31 cellular contexts compared by ENCODE assay signal in genomic region chr12:45580570-45580969, GRCh38.
"Had no signal": no experiment of that assay in that cellular context is flagged by ENCODE, and none has a peak within 500 bp of the region (broad histone marks: within the 10 kb centered on the region; RNA-seq: fewer than 3 reads in every experiment).

No MANE protein-coding gene starts in this region.

- FAIRE-seq: astrocyte, bronchial epithelial cell had no signal

- H3K9me3 ChIP-seq: gastroesophageal sphincter, heart right ventricle had no signal

- H3K4me1 Mint-ChIP-seq: central memory CD8-positive, alpha-beta T cell had no signal

- H3K36me3 Mint-ChIP-seq: activated naive CD8-positive, alpha-beta T cell; WTC11 had no signal

- H3K9me3 Mint-ChIP-seq: activated CD8-positive, alpha-beta T cell treated with anti-CD3 and anti-CD28 coated beads for 36 hours; activated T-helper 17 cell treated with anti-CD3 and anti-CD28 coated beads, Interleukin-2, amount 50 U/mL, for 72 hours; central memory CD8-positive, alpha-beta T cell; T-helper 2 cell treated with Interferon-gamma antibody and Interleukin-4, amounts not matched to agents 5 μg/mL and 100 μg/mL, for 36 hours had no signal

- H3K27ac Mint-ChIP-seq: activated CD8-positive, alpha-beta T cell treated with anti-CD3 and anti-CD28 coated beads for 36 hours; activated naive CD8-positive, alpha-beta T cell; activated T-helper 17 cell treated with anti-CD3 and anti-CD28 coated beads, Interleukin-2, amount 50 U/mL, for 72 hours; dendritic cell treated with granulocyte-macrophage colony-stimulating factor and Interleukin-4, amounts not matched to agents 40 ng/mL and 50 ng/mL, for 4 days; endodermal cell; T-helper 17 cell; T-helper 2 cell treated with Interferon-gamma antibody and Interleukin-4, amounts not matched to agents 5 μg/mL and 100 μg/mL, for 36 hours; WTC11 had no signal

- H3K36me3 ChIP-seq: brain microvascular endothelial cell, gastroesophageal sphincter, heart right ventricle had no signal

- DNase-seq: activated CD4-positive, alpha-beta T cell treated with anti-CD3 and anti-CD28 coated beads for 48 hours; activated CD4-positive, alpha-beta T cell treated with anti-CD3 and anti-CD28 coated beads, Interleukin-2, amount 50 U/mL, for 1 hour; activated CD4-positive, alpha-beta T cell treated with anti-CD3 and anti-CD28 coated beads, Interleukin-2, amount 50 U/mL, for 48 hours; activated CD8-positive, alpha-beta memory T cell treated with anti-CD3 and anti-CD28 coated beads for 24 hours; activated CD8-positive, alpha-beta T cell treated with anti-CD3 and anti-CD28 coated beads for 36 hours; activated effector memory CD4-positive, alpha-beta T cell treated with Interleukin-2 at 50 U/mL for 16 hours; activated gamma-delta T cell treated with Interleukin-2 at 50 U/mL for 16 hours; activated naive CD4-positive, alpha-beta T cell treated with anti-CD3 and anti-CD28 coated beads, Interleukin-2, amount 50 U/mL, for 16 hours; activated naive CD4-positive, alpha-beta T cell treated with Interleukin-2 at 50 U/mL for 16 hours; activated T-cell treated with anti-CD3 and anti-CD28 coated beads, Interleukin-2, amount 50 U/mL, for 4 hours; amniotic stem cell; anterior cingulate cortex; brain microvascular endothelial cell; dorsolateral prefrontal cortex; effector memory CD4-positive, alpha-beta T cell; endodermal cell; heart right ventricle; T-helper 17 cell; T1000 had no signal

- H3K4me3 Mint-ChIP-seq: activated CD8-positive, alpha-beta T cell treated with anti-CD3 and anti-CD28 coated beads for 36 hours; activated naive CD8-positive, alpha-beta T cell; activated T-cell treated with anti-CD3 and anti-CD28 coated beads, Interleukin-2, amount 50 U/mL, for 4 hours; activated T-helper 17 cell treated with anti-CD3 and anti-CD28 coated beads, Interleukin-2, amount 50 U/mL, for 72 hours; central memory CD8-positive, alpha-beta T cell; dendritic cell treated with granulocyte-macrophage colony-stimulating factor and Interleukin-4, amounts not matched to agents 40 ng/mL and 50 ng/mL, for 4 days; endodermal cell; T-helper 17 cell; T-helper 2 cell treated with Interferon-gamma antibody and Interleukin-4, amounts not matched to agents 5 μg/mL and 100 μg/mL, for 36 hours; WTC11 had no signal

- H3K27me3 ChIP-seq: brain microvascular endothelial cell, foreskin keratinocyte, gastroesophageal sphincter, heart right ventricle, hepatocyte had no signal

- H3K4me3 ChIP-seq: coronary artery, dorsolateral prefrontal cortex, gastroesophageal sphincter, heart right ventricle, hepatocyte had no signal

- H3K27ac ChIP-seq: brain microvascular endothelial cell, coronary artery, dorsolateral prefrontal cortex, foreskin keratinocyte, gastroesophageal sphincter, heart right ventricle, hepatocyte had no signal

- H3K27me3 Mint-ChIP-seq: activated naive CD8-positive, alpha-beta T cell had no signal
